26 cellular contexts compared by ENCODE assay signal in genomic region chr13:92259523-92259922, GRCh38.
DNase-seq lines count a peak whose midpoint lies in the region; ATAC-seq and TF ChIP-seq lines count a peak whose summit lies in the region.
"Had no signal": no experiment of that assay in that cellular context is flagged by ENCODE, and none has a peak within 500 bp of the region (broad histone marks: within the 10 kb centered on the region; RNA-seq: fewer than 3 reads in every experiment).

No MANE protein-coding gene starts in this region.

- intact Hi-C loops in dorsolateral prefrontal cortex (cut with DNase I): no loop called here
- intact Hi-C loops in left cardiac atrium (cut with DNase I): no loop called here
- intact Hi-C loops in Calu3 (cut with micrococcal nuclease; ENCODE audit: unreplicated experiment): no loop called here

- CTCF ChIA-PET in Calu3 (lab: Charles Lee): no interaction called here

- no peaks in the 10 kb centered on the region for H3K36me3 Mint-ChIP-seq in Calu3 (ENCODE audit: insufficient read depth, unreplicated experiment)
- H3K36me3 Mint-ChIP-seq: CD14-positive monocyte; CD8-positive, alpha-beta memory T cell; IgD-negative memory B cell had no signal

- DNase-seq in KBM-7 (peak; percentile 32), epithelial cell of esophagus (ENCODE audit: low read depth) (peak; percentile 63), dorsolateral prefrontal cortex (no peak), left cardiac atrium (no peak), Calu3 (no peak)
- DNase-seq: CD8-positive, alpha-beta memory T cell; DMS79 treated with DMSO at 0.1 percent for 48 hours; GF-D8; GOT3; NCI-H1092; NCI-H1417 treated with DMSO at 0.1 percent for 48 hours; NCI-H1694 treated with DMSO at 0.1 percent for 48 hours; NCI-H2081 treated with DMSO at 0.1 percent for 48 hours; NCI-H446; NCI-H524 treated with DMSO at 0.1 percent for 48 hours; NCI-H774; PC-3; SJCRH30 had no signal

- H3K27me3 ChIP-seq in dorsolateral prefrontal cortex: no peaks in the 10 kb centered on the region
- H3K27me3 ChIP-seq: SJCRH30 had no signal

- no peak overlapping the region for H3K4me3 Mint-ChIP-seq in Calu3 (ENCODE audit: low read depth, unreplicated experiment)
- H3K4me3 Mint-ChIP-seq: CD14-positive monocyte; CD8-positive, alpha-beta memory T cell; IgD-negative memory B cell had no signal

- peak overlapping the region in 2 of 59 donors; percentile 16 to 29 for H3K27ac ChIP-seq in dorsolateral prefrontal cortex
- H3K27ac ChIP-seq: HL-60, SJCRH30 had no signal

- no TSS peak for BruUV-seq in Calu3 (replicated peaks; lab: Mats Ljungman, UMichigan)

- H3K27me3 Mint-ChIP-seq in Calu3 (ENCODE audit: unreplicated experiment): no peaks in the 10 kb centered on the region
- H3K27me3 Mint-ChIP-seq: CD8-positive, alpha-beta memory T cell; IgD-negative memory B cell had no signal

- no peaks in the 10 kb centered on the region for H3K4me1 Mint-ChIP-seq in Calu3 (ENCODE audit: low read depth, unreplicated experiment)
- H3K4me1 Mint-ChIP-seq: CD14-positive monocyte; CD8-positive, alpha-beta memory T cell; IgD-negative memory B cell had no signal

- no peak overlapping the region for H3K4me3 ChIP-seq in epithelial cell of esophagus (ENCODE audit: low read length)
- no peak overlapping the region for H3K4me3 ChIP-seq in dorsolateral prefrontal cortex
- H3K4me3 ChIP-seq: SJCRH30 had no signal

- H3K27ac Mint-ChIP-seq in Calu3 (ENCODE audit: unreplicated experiment): no peak overlapping the region
- H3K27ac Mint-ChIP-seq: CD14-positive monocyte; CD8-positive, alpha-beta memory T cell; IgD-negative memory B cell had no signal

- peak; percentile 62 for ATAC-seq in GM18870 (IDR thresholded peaks at IDR 0.05; ENCODE audit: unreplicated experiment)
- ATAC-seq in left cardiac atrium: no peak
- ATAC-seq in GM19452 (IDR thresholded peaks at IDR 0.05; ENCODE audit: unreplicated experiment): no peak
- ATAC-seq: HCT116, PC-3, Right ventricle myocardium inferior, SK-N-SH treated with all-trans-retinoic acid at 6 μM for 48 hours had no signal

- TF ChIP-seq CTCF in epithelial cell of esophagus (IDR thresholded peaks at IDR 0.05; ENCODE audit: insufficient read depth, low read depth, low read length, missing control alignments) (no peak), dorsolateral prefrontal cortex (IDR thresholded peaks at IDR 0.05 in 54 of 56, conservative IDR thresholded peaks at IDR 0.05 in 2 of 56; ENCODE audit: low read depth in 1 of 56, partially characterized antibody in 56 of 56) (no peak), Calu3 (IDR thresholded peaks at IDR 0.05; ENCODE audit: unreplicated experiment) (no peak)

- in situ Hi-C loops in KBM-7 (cut with MboI; ENCODE audit: low pct_unique_long_range_greater_than_20kb, low sequenced_read_pairs): no loop called here

- peaks cover 5% of the 10 kb centered on the region for H3K9me3 Mint-ChIP-seq in Calu3 (ENCODE audit: low read depth, unreplicated experiment)

Comparison
In these comparisons a context has a peak if more than half of its experiments do, and no peak if none do; other contexts are left out.
1. DNase-seq: peak in KBM-7 (single experiment) and epithelial cell of esophagus (single experiment); none in dorsolateral prefrontal cortex (0 of 10), left cardiac atrium (single experiment) and Calu3 (single experiment).